ENCODE assay signal across 11 cellular contexts in genomic region chr13:50969691-50970090, GRCh38.
DNase-seq lines count a peak whose midpoint lies in the region; ATAC-seq and TF ChIP-seq lines count a peak whose summit lies in the region.
"Had no signal": no experiment of that assay in that cellular context is flagged by ENCODE, and none has a peak within 500 bp of the region (broad histone marks: within the 10 kb centered on the region; RNA-seq: fewer than 3 reads in every experiment).

No MANE protein-coding gene starts in this region.

- H3K4me1 ChIP-seq in HCT116 (ENCODE audit: control insufficient read depth in 1 of 2, insufficient read depth in 2 of 2, low read length in 2 of 2), result no peaks in the 10 kb centered on the region

- H3K27ac Mint-ChIP-seq in nephron progenitor cell, result peak overlapping the region; percentile 89
- no peak overlapping the region for H3K27ac Mint-ChIP-seq in activated naive CD4-positive, alpha-beta T cell treated with anti-CD3 and anti-CD28 coated beads, Interleukin-2, amount 50 U/mL, for 72 hours

- H2AFZ ChIP-seq in HCT116 (ENCODE audit: low read depth, low read length, poor library complexity, severe bottlenecking), result no peak overlapping the region

- TF ChIP-seq POLR2A in HCT116 (IDR thresholded peaks at IDR 0.05; ENCODE audit: borderline replicate concordance, extremely low read depth, insufficient read depth, insufficient read length), result no peak

- TF ChIP-seq CTCF in HCT116 (IDR thresholded peaks at IDR 0.05 in 2 of 3, conservative IDR thresholded peaks at IDR 0.05 in 1 of 3; ENCODE audit: borderline replicate concordance in 1 of 3, insufficient read depth in 1 of 3, low read depth in 2 of 3, low read length in 2 of 3) (peak in 1 of 3 experiments; percentile 16; a peak in 1 of 6 replicates), nephron progenitor cell (IDR thresholded peaks at IDR 0.05) (no peak)

- H3K4me3 Mint-ChIP-seq in nephron progenitor cell, result no peak overlapping the region

- no peak overlapping the region for H3K27ac ChIP-seq in HCT116 (ENCODE audit: low read depth, low read length)

- no peaks in the 10 kb centered on the region for H3K79me2 ChIP-seq in HCT116 (ENCODE audit: insufficient read depth, low read length)

- 0 out of 2 replicates have a peak, but pooled peaks have one; percentile 44 for ATAC-seq in HCT116
- no peak for ATAC-seq in HG02588 (IDR thresholded peaks at IDR 0.05; ENCODE audit: unreplicated experiment)
- ATAC-seq in activated naive CD4-positive, alpha-beta T cell treated with anti-CD3 and anti-CD28 coated beads, Interleukin-2, amount 50 U/mL, for 72 hours, result no peak
- ATAC-seq in GM19328 (IDR thresholded peaks at IDR 0.05; ENCODE audit: unreplicated experiment), result no peak

- no peak overlapping the region for H3K4me2 ChIP-seq in HCT116 (ENCODE audit: low read length)

- no peaks in the 10 kb centered on the region for H4K20me1 ChIP-seq in HCT116 (ENCODE audit: insufficient read depth)

- CTCF ChIA-PET in HCT116 (lab: Charles Lee), result interaction anchor here (0.9 kb wide), 1 partner anchor 58 kb away, joined by 3 read pairs; no protein-coding TSS in a partner anchor

- POLR2A ChIA-PET in HCT116 (lab: Charles Lee), result no interaction called here

- no peaks in the 10 kb centered on the region for H3K9me3 ChIP-seq in HCT116 (ENCODE audit: control insufficient read depth in 1 of 2, insufficient read depth in 1 of 2, low read depth in 1 of 2, low read length in 2 of 2)

- peak; percentile 33; the same call in 1 of the 2 replicates for TF ChIP-seq RAD21 in HCT116 (IDR thresholded peaks at IDR 0.05; ENCODE audit: low read depth)

- H3K9me2 ChIP-seq in HCT116 (ENCODE audit: insufficient read depth), result no peaks in the 10 kb centered on the region

- H3K4me1 Mint-ChIP-seq in nephron progenitor cell, result peaks cover 5% of the 10 kb centered on the region

- intact Hi-C loops in HCT116 (cut with micrococcal nuclease), result no loop called here

- in situ Hi-C loops in T47D (cut with HindIII; ENCODE audit: low pct_unique_long_range_greater_than_20kb, low sequenced_read_pairs), result no loop called here

- H3K9ac ChIP-seq in HCT116 (ENCODE audit: low read length), result no peak overlapping the region

- RAD21 ChIA-PET in HCT116 (lab: Charles Lee; ENCODE audit: low non-redundant PET in 1 of 2, low total read pairs in 2 of 2, uncharacterized antibody in 2 of 2, unreplicated experiment in 2 of 2), result no interaction called here

- no peaks in the 10 kb centered on the region for H3K36me3 ChIP-seq in HCT116 (ENCODE audit: control insufficient read depth in 1 of 2, insufficient read depth in 2 of 2, low read length in 2 of 2)

- no peak for DNase-seq in HCT116 (ENCODE audit: low read depth, low spot score)
- peak; percentile 24 for DNase-seq in NCI-H226
- DNase-seq in T47D (ENCODE audit: low read depth in 1 of 2, low spot score in 1 of 2), result peak; percentile 13 to 57
- peak; percentile 18 for DNase-seq in nephron progenitor cell
- no peak for DNase-seq in activated naive CD4-positive, alpha-beta T cell treated with anti-CD3 and anti-CD28 coated beads, Interleukin-2, amount 50 U/mL, for 72 hours (ENCODE audit: low spot score in 2 of 2)
- DNase-seq in MV-4-11 (lab: John Stamatoyannopoulos, UW), result no peak
- DNase-seq: aorta, hippocampal formation, NCI-H1436 treated with DMSO at 0.1 percent for 48 hours had no signal

- no peak overlapping the region for H3K4me3 ChIP-seq in HCT116 (replicated peaks in 1 of 2; ENCODE audit: low read depth in 1 of 2, low read length in 2 of 2)

- no peaks in the 10 kb centered on the region for H3K9me3 Mint-ChIP-seq in nephron progenitor cell
- H3K9me3 Mint-ChIP-seq in activated naive CD4-positive, alpha-beta T cell treated with anti-CD3 and anti-CD28 coated beads, Interleukin-2, amount 50 U/mL, for 72 hours, result no peaks in the 10 kb centered on the region

- H3K27me3 ChIP-seq in HCT116 (ENCODE audit: insufficient read depth, low read length), result no peaks in the 10 kb centered on the region

- H3K27me3 Mint-ChIP-seq in nephron progenitor cell (ENCODE audit: low read depth, poor library complexity), result no peaks in the 10 kb centered on the region

- H3K36me3 Mint-ChIP-seq in nephron progenitor cell (ENCODE audit: low read depth), result peaks cover 15% of the 10 kb centered on the region
- peaks cover 0 to 10% of the 10 kb centered on the region in 2 donors for H3K36me3 Mint-ChIP-seq in activated naive CD4-positive, alpha-beta T cell treated with anti-CD3 and anti-CD28 coated beads, Interleukin-2, amount 50 U/mL, for 72 hours

- no TSS peak for BruUV-seq in HCT116 (replicated peaks; lab: Mats Ljungman, UMichigan)

TF ChIP-seq in HCT116, 20 proteins besides CTCF, POLR2A, EP300 and RAD21:
- TF ChIP-seq EGR1 (IDR thresholded peaks at IDR 0.05; ENCODE audit: low read depth) (no peak), FOSL1 (IDR thresholded peaks at IDR 0.05; ENCODE audit: low read depth) (no peak), ELF1 (IDR thresholded peaks at IDR 0.05; ENCODE audit: borderline replicate concordance, low read depth) (no peak), EZH2phosphoT487 (IDR thresholded peaks at IDR 0.05; ENCODE audit: borderline replicate concordance) (no peak), SIN3A (IDR thresholded peaks at IDR 0.05; ENCODE audit: low read depth) (no peak), EZH2 (IDR thresholded peaks at IDR 0.05) (no peak), SRF (IDR thresholded peaks at IDR 0.05; ENCODE audit: low read depth) (no peak), SP1 (IDR thresholded peaks at IDR 0.05; ENCODE audit: low read depth) (no peak), ZBTB33 (IDR thresholded peaks at IDR 0.05; ENCODE audit: extremely low read depth, insufficient replicate concordance, low read length) (no peak), TCF7L2 (IDR thresholded peaks at IDR 0.05; ENCODE audit: borderline replicate concordance, extremely low read depth, insufficient read depth, insufficient read length) (no peak)
- TF ChIP-seq, protein P1, sequence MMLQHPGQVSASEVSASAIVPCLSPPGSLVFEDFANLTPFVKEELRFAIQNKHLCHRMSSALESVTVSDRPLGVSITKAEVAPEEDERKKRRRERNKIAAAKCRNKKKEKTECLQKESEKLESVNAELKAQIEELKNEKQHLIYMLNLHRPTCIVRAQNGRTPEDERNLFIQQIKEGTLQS (IDR thresholded peaks at IDR 0.05), result no peak

Comparison
In these comparisons a context has a peak if more than half of its experiments do, and no peak if none do; other contexts are left out.
1. DNase-seq: peak in NCI-H226 (single experiment), T47D (2 of 2) and nephron progenitor cell (single experiment); none in HCT116 (single experiment), activated naive CD4-positive, alpha-beta T cell treated with anti-CD3 and anti-CD28 coated beads, Interleukin-2, amount 50 U/mL, for 72 hours (0 of 2) and MV-4-11 (single experiment).